Comparison of ENCODE assay signal across 8 cellular contexts in the genomic region with DNA sequence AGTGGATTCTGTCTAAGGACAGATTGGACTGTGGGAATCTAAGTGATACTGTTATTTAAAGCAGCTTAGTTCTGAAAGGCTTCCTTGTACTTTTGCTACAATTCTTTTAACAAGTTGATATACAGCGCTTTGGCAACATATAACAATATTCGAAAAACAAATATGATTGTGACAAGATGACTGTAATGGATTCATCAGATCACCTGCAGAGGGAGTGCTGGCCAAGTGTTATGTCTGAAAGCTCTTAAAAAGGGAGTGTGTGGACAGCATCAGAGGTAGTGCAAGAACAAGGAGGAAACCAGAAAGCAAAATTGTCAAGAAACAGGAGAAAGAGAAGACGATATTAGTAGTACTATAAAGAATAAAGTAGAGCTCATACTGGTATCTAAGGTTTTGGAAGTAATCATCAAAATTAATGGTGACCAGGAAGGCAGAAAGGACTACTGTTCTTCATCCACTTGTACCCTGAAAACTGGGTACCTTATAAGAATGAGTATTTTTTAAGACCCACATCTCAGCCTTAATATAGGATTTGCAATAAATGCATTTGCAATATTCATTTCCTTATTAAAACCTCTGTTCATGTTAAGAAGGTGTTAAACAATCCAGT.
DNase-seq lines count a peak whose midpoint lies in the region; ATAC-seq and TF ChIP-seq lines count a peak whose summit lies in the region.

No MANE protein-coding gene starts in this region.

- H3K9me3 Mint-ChIP-seq in activated CD8-positive, alpha-beta T cell treated with anti-CD3 and anti-CD28 coated beads for 36 hours, result peaks cover 5% of the 10 kb centered on the region

- no peak overlapping the region for H3K27ac ChIP-seq in C4-2B

- no peak overlapping the region for H3K4me3 Mint-ChIP-seq in activated CD8-positive, alpha-beta T cell treated with anti-CD3 and anti-CD28 coated beads for 36 hours

- intact Hi-C loops in activated CD8-positive, alpha-beta T cell treated with anti-CD3 and anti-CD28 coated beads for 36 hours (cut with micrococcal nuclease), result no loop called here

- no peaks in the 10 kb centered on the region for H3K27me3 Mint-ChIP-seq in activated CD8-positive, alpha-beta T cell treated with anti-CD3 and anti-CD28 coated beads for 36 hours

- ATAC-seq in HG03342 (IDR thresholded peaks at IDR 0.05; ENCODE audit: unreplicated experiment) (peak; percentile 57), HG03045 (IDR thresholded peaks at IDR 0.05; ENCODE audit: unreplicated experiment) (no peak), HG03571 (IDR thresholded peaks at IDR 0.05; ENCODE audit: unreplicated experiment) (no peak)
- ATAC-seq in activated CD8-positive, alpha-beta T cell treated with anti-CD3 and anti-CD28 coated beads for 36 hours, result no peak

- POLR2A ChIA-PET in activated CD8-positive, alpha-beta T cell treated with anti-CD3 and anti-CD28 coated beads for 36 hours (lab: Charles Lee), result no interaction called here

- H3K4me1 Mint-ChIP-seq in activated CD8-positive, alpha-beta T cell treated with anti-CD3 and anti-CD28 coated beads for 36 hours (ENCODE audit: low read depth), result no peaks in the 10 kb centered on the region

- CTCF ChIA-PET in activated CD8-positive, alpha-beta T cell treated with anti-CD3 and anti-CD28 coated beads for 36 hours (lab: Charles Lee), result no interaction called here

- H3K36me3 Mint-ChIP-seq in activated CD8-positive, alpha-beta T cell treated with anti-CD3 and anti-CD28 coated beads for 36 hours (ENCODE audit: low read depth), result no peaks in the 10 kb centered on the region

- H3K27ac Mint-ChIP-seq in activated CD8-positive, alpha-beta T cell treated with anti-CD3 and anti-CD28 coated beads for 36 hours, result no peak overlapping the region

- DNase-seq in RKO (ENCODE audit: low spot score) (peak; percentile 57), iris pigment epithelial cell (ENCODE audit: low read depth) (peak; percentile 39), islet precursor cell (no peak)
- DNase-seq in activated CD8-positive, alpha-beta T cell treated with anti-CD3 and anti-CD28 coated beads for 36 hours, result no peak

- peak; percentile 79 for TF ChIP-seq CTCF in C4-2B (conservative IDR thresholded peaks at IDR 0.05)
- no peak for TF ChIP-seq CTCF in activated CD8-positive, alpha-beta T cell treated with anti-CD3 and anti-CD28 coated beads for 36 hours (IDR thresholded peaks at IDR 0.05)

Comparison
In these comparisons a context has a peak if more than half of its experiments do, and no peak if none do; other contexts are left out.
1. DNase-seq: peak in RKO (single experiment) and iris pigment epithelial cell (single experiment); none in islet precursor cell (single experiment) and activated CD8-positive, alpha-beta T cell treated with anti-CD3 and anti-CD28 coated beads for 36 hours (single experiment).